8 cellular contexts compared by ENCODE assay signal in genomic region chr2:42046819-42047487, GRCh38. TPM values are rescaled to one million over a fixed set of nuclear protein-coding genes. Genes with fewer than 3 reads are reported as not detected.
A peak's percentile ranks its signal among the peaks of the same experiment; 100 is the strongest.
DNase-seq lines count a peak whose midpoint lies in the region; ATAC-seq and TF ChIP-seq lines count a peak whose summit lies in the region.

No MANE protein-coding gene starts in this region.

- TF ChIP-seq POLR2A in vagina (IDR thresholded peaks at IDR 0.05), result peak in 1 of 2 donors; percentile 19

- ATAC-seq in GM18502 (IDR thresholded peaks at IDR 0.05; ENCODE audit: poor library complexity, unreplicated experiment), result peak; percentile 5

- no peaks in the 10 kb centered on the region for H3K27me3 Mint-ChIP-seq in chondrocyte (ENCODE audit: low read depth)

- H4K8ac ChIP-seq in mesendoderm (ENCODE audit: low read depth, low read length), result no peak overlapping the region

- peak; percentile 11 for DNase-seq in NCI-H2171 (lab: John Stamatoyannopoulos, UW)
- no peak for DNase-seq in chondrocyte (ENCODE audit: low spot score)
- peak; percentile 98 for DNase-seq in mesendoderm
- peak in 1 of 2 donors; percentile 93 for DNase-seq in vagina (ENCODE audit: extremely low spot score in 2 of 2)
- no peak for DNase-seq in foreskin melanocyte
- DNase-seq in RKO (ENCODE audit: low spot score), result no peak
- DNase-seq in activated gamma-delta T cell treated with Interleukin-2 at 50 U/mL for 16 hours, result no peak

- intact Hi-C loops in vagina (cut with DNase I), result loop anchor here (2.0 kb wide), 1 partner anchor 80 kb away; no protein-coding TSS in a partner anchor

- no peak overlapping the region for H4K5ac ChIP-seq in mesendoderm (ENCODE audit: low read length)

- H3K4me1 ChIP-seq in mesendoderm (ENCODE audit: control insufficient read depth, low read depth, low read length), result peaks cover 19% of the 10 kb centered on the region
- H3K4me1 ChIP-seq in vagina, result peaks cover 35% of the 10 kb centered on the region

- peaks cover 7% of the 10 kb centered on the region for H3K79me1 ChIP-seq in mesendoderm (ENCODE audit: low read length)

- H3K79me2 ChIP-seq in mesendoderm (ENCODE audit: control insufficient read depth, insufficient read depth, low read length), result peaks cover 2% of the 10 kb centered on the region

- H3K4ac ChIP-seq in mesendoderm (ENCODE audit: low read depth, low read length), result peak overlapping the region; percentile 84

- peaks cover 50% of the 10 kb centered on the region for H3K4me1 Mint-ChIP-seq in chondrocyte (ENCODE audit: low read depth)

- no peak overlapping the region for H2BK15ac ChIP-seq in mesendoderm (replicated peaks; ENCODE audit: low read depth)

- peak overlapping the region; percentile 91 for H3K27ac Mint-ChIP-seq in chondrocyte (ENCODE audit: unreplicated experiment)

- H3K36me3 Mint-ChIP-seq in chondrocyte (ENCODE audit: low read depth), result peaks cover 15% of the 10 kb centered on the region

- peak overlapping the region; percentile 97 for H3K56ac ChIP-seq in mesendoderm (ENCODE audit: low read length)

- peaks cover 4% of the 10 kb centered on the region for H3K27me3 ChIP-seq in mesendoderm (ENCODE audit: insufficient read depth, low read length, poor library complexity)
- H3K27me3 ChIP-seq in vagina, result no peaks in the 10 kb centered on the region

- H3K4me2 ChIP-seq in mesendoderm (ENCODE audit: low read length), result peak overlapping the region; percentile 99

- H3K4me3 ChIP-seq in mesendoderm (ENCODE audit: low read length) (peak overlapping the region; percentile 51), vagina (peak overlapping the region; percentile 68 to 88)

- TF ChIP-seq CTCF in chondrocyte (IDR thresholded peaks at IDR 0.05), result no peak
- no peak for TF ChIP-seq CTCF in vagina (IDR thresholded peaks at IDR 0.05)

- peak overlapping the region; percentile 86 for H3K4me3 Mint-ChIP-seq in chondrocyte (ENCODE audit: unreplicated experiment)

- H2BK120ac ChIP-seq in mesendoderm (ENCODE audit: low read depth, low read length), result peak overlapping the region; percentile 66

- peak overlapping the region; percentile 71 for H2AK5ac ChIP-seq in mesendoderm (ENCODE audit: low read length)

- H2BK5ac ChIP-seq in mesendoderm (ENCODE audit: low read length), result peak overlapping the region; percentile 94

- peak overlapping the region; percentile 71 for H3K18ac ChIP-seq in mesendoderm (ENCODE audit: low read length)

- no peaks in the 10 kb centered on the region for H3K9me3 Mint-ChIP-seq in chondrocyte (ENCODE audit: low read depth)

- no peaks in the 10 kb centered on the region for H3K9me3 ChIP-seq in vagina

- H3K27ac ChIP-seq in mesendoderm (ENCODE audit: low read depth, low read length), result peak overlapping the region; percentile 77
- peak overlapping the region; percentile 85 for H3K27ac ChIP-seq in vagina

- no CpG with 5 or more reads among the region's 39 CpGs for WGBS in mesendoderm (ENCODE audit: extremely low coverage, insufficient coverage, low lambda C conversion rate)

- no peak overlapping the region for H3K23ac ChIP-seq in mesendoderm (ENCODE audit: low read length)

- peak overlapping the region; percentile 84 for H3K9ac ChIP-seq in mesendoderm (ENCODE audit: low read length)

- H3K36me3 ChIP-seq in mesendoderm (ENCODE audit: control insufficient read depth, insufficient read depth, low read length) (no peaks in the 10 kb centered on the region), vagina (no peaks in the 10 kb centered on the region)

RNA-seq across cellular contexts. Expression of gene PKDCC, which starts 0.9 kb away (rescaled TPM):
- 83.1 to 164 TPM (median 155 TPM) in 3 replicates for total RNA-seq in chondrocyte
- polyA plus RNA-seq in mesendoderm (2013, experiment 1 of 2), result 4.4 TPM
- polyA plus RNA-seq in mesendoderm (2013, experiment 2 of 2), result 4.6 TPM
- total RNA-seq in vagina, result 146 TPM

Comparison
In these comparisons a context has a peak if more than half of its experiments do, and no peak if none do; other contexts are left out.
1. DNase-seq: peak in NCI-H2171 (single experiment) and mesendoderm (single experiment); none in chondrocyte (single experiment), foreskin melanocyte (single experiment), RKO (single experiment) and activated gamma-delta T cell treated with Interleukin-2 at 50 U/mL for 16 hours (single experiment).